In genomic region chr20:46351357-46352058, GRCh38 we compare ENCODE assay signal across 15 cellular contexts. TPM values are rescaled to one million over a fixed set of nuclear protein-coding genes. Genes with fewer than 3 reads are reported as not detected.
DNase-seq lines count a peak whose midpoint lies in the region; ATAC-seq and FAIRE-seq lines count a peak whose summit lies in the region.
"Had no signal": no experiment of that assay in that cellular context is flagged by ENCODE, and none has a peak within 500 bp of the region (broad histone marks: within the 10 kb centered on the region; RNA-seq: fewer than 3 reads in every experiment).

No MANE protein-coding gene starts in this region.

- peak; percentile 17 for DNase-seq in EL
- DNase-seq in myocyte (ENCODE audit: low read depth): peak; percentile 22
- no peak for DNase-seq in kidney glomerular epithelial cell (lab: John Stamatoyannopoulos, UW)
- no peak for DNase-seq in UCSD-AML1 (lab: John Stamatoyannopoulos, UW; ENCODE audit: unreplicated experiment)
- no peak for DNase-seq in urothelium cell line (ENCODE audit: low spot score)
- DNase-seq: activated effector memory CD4-positive, alpha-beta T cell treated with Interleukin-2 at 50 U/mL for 16 hours; DMS153; NCI-H446; psoas muscle had no signal

- no peak for FAIRE-seq in urothelium cell line (lab: Jason Lieb, UNC)
- FAIRE-seq: islet of Langerhans had no signal

- H3K9me3 Mint-ChIP-seq in activated naive CD8-positive, alpha-beta T cell (ENCODE audit: low read depth): no peaks in the 10 kb centered on the region

- H3K27me3 Mint-ChIP-seq in activated naive CD8-positive, alpha-beta T cell: no peaks in the 10 kb centered on the region

- peak overlapping the region; percentile 22 for H3K27ac Mint-ChIP-seq in activated naive CD8-positive, alpha-beta T cell

- H3K4me1 Mint-ChIP-seq in activated naive CD8-positive, alpha-beta T cell (ENCODE audit: low read depth): peaks cover 22% of the 10 kb centered on the region

- peak; percentile 36 for ATAC-seq in HG02678 (IDR thresholded peaks at IDR 0.05; ENCODE audit: unreplicated experiment)
- ATAC-seq in HG03520 (IDR thresholded peaks at IDR 0.05; ENCODE audit: unreplicated experiment): no peak
- ATAC-seq: HCT116, psoas muscle had no signal

- H3K36me3 Mint-ChIP-seq in activated naive CD8-positive, alpha-beta T cell: no peaks in the 10 kb centered on the region

- no peak overlapping the region for H3K4me3 Mint-ChIP-seq in activated naive CD8-positive, alpha-beta T cell

RNA-seq across cellular contexts. Expression of gene CDH22, which starts 43.2 kb away (rescaled TPM):
- not detected in 2 replicates for total RNA-seq in myocyte
- not detected for polyA plus RNA-seq in myocyte (2012)
- total RNA-seq: T-helper 2 cell treated with Interferon-gamma antibody and Interleukin-4, amounts not matched to agents 100 ng/mL and 5 ng/mL, for 36 hours had no signal

RNA-seq across cellular contexts. Expression of gene ELMO2, which starts 54.9 kb away (rescaled TPM):
- 67.1 and 68.6 TPM in 2 replicates for total RNA-seq in myocyte
- 41.8 TPM for polyA plus RNA-seq in myocyte (2012)

Comparison
In these comparisons a context has a peak if more than half of its experiments do, and no peak if none do; other contexts are left out.
1. DNase-seq: peak in EL (single experiment) and myocyte (single experiment); none in kidney glomerular epithelial cell (single experiment), UCSD-AML1 (single experiment) and urothelium cell line (single experiment).